ENCODE assay signal across 8 cellular contexts in genomic region chr5:171420429-171421231, GRCh38. TPM values are rescaled to one million over a fixed set of nuclear protein-coding genes. Genes with fewer than 3 reads are reported as not detected.
A peak's percentile ranks its signal among the peaks of the same experiment; 100 is the strongest.
DNase-seq lines count a peak whose midpoint lies in the region; ATAC-seq and TF ChIP-seq lines count a peak whose summit lies in the region.

No MANE protein-coding gene starts in this region.

- DNase-seq in CD8-positive, alpha-beta T cell: peak in 2 of 7 experiments; percentile 9 to 45
- DNase-seq in NCI-H2171 (lab: John Stamatoyannopoulos, UW): peak; percentile 11
- DNase-seq in dorsolateral prefrontal cortex: peak; percentile 50 to 88 (median 74)
- peak; percentile 14 to 64 for DNase-seq in lung microvascular endothelial cell (ENCODE audit: low read depth in 2 of 2)
- DNase-seq in suprapubic skin (ENCODE audit: low spot score in 2 of 2): peak in 1 of 2 donors; percentile 71
- DNase-seq in NCI-H1417 treated with DMSO at 0.1 percent for 48 hours (lab: John Stamatoyannopoulos, UW): no peak

- H3K36me3 ChIP-seq in CD8-positive, alpha-beta T cell (ENCODE audit: insufficient read depth, low read length): no peaks in the 10 kb centered on the region
- no peaks in the 10 kb centered on the region for H3K36me3 ChIP-seq in suprapubic skin

- peak overlapping the region; percentile 19 for H3K4me3 ChIP-seq in CD8-positive, alpha-beta T cell (ENCODE audit: low read depth, low read length)
- H3K4me3 ChIP-seq in dorsolateral prefrontal cortex (peak overlapping the region in 58 of 59 donors; percentile 12 to 67 (median 48)), suprapubic skin (peak overlapping the region; percentile 57)

- H3K36me3 Mint-ChIP-seq in CD8-positive, alpha-beta T cell: no peaks in the 10 kb centered on the region

- no peak overlapping the region for H3K27ac Mint-ChIP-seq in CD8-positive, alpha-beta T cell

- intact Hi-C loops in CD8-positive, alpha-beta T cell (cut with DNase I, micrococcal nuclease): no loop called here
- intact Hi-C loops in dorsolateral prefrontal cortex (cut with DNase I): loop anchor here in 1 of 2 donors (5.0 kb wide), 1 partner anchor 477 kb away; no protein-coding TSS in a partner anchor

- peaks cover 18% of the 10 kb centered on the region for H3K4me1 ChIP-seq in CD8-positive, alpha-beta T cell (ENCODE audit: insufficient read depth, low read length)
- peaks cover 31% of the 10 kb centered on the region for H3K4me1 ChIP-seq in suprapubic skin

- POLR2A ChIA-PET in CD8-positive, alpha-beta T cell (lab: Charles Lee): no interaction called here

- no peak for TF ChIP-seq CTCF in CD8-positive, alpha-beta T cell (IDR thresholded peaks at IDR 0.05)
- TF ChIP-seq CTCF in dorsolateral prefrontal cortex (IDR thresholded peaks at IDR 0.05 in 54 of 56, conservative IDR thresholded peaks at IDR 0.05 in 2 of 56; ENCODE audit: low read depth in 1 of 56, partially characterized antibody in 56 of 56) (no peak), suprapubic skin (IDR thresholded peaks at IDR 0.05) (no peak)

- no peak for TF ChIP-seq POLR2A in suprapubic skin (IDR thresholded peaks at IDR 0.05)

- 0% methylated on average over 33 of the region's 65 CpGs for WGBS in suprapubic skin

- CTCF ChIA-PET in CD8-positive, alpha-beta T cell (lab: Charles Lee): no interaction called here

- H3K9me3 ChIP-seq in CD8-positive, alpha-beta T cell (ENCODE audit: low read length): no peaks in the 10 kb centered on the region
- H3K9me3 ChIP-seq in suprapubic skin: no peaks in the 10 kb centered on the region

- peak overlapping the region; percentile 80 for H3K4me3 Mint-ChIP-seq in CD8-positive, alpha-beta T cell

- ATAC-seq in CD8-positive, alpha-beta T cell: no peak
- no peak for ATAC-seq in HG03045 (IDR thresholded peaks at IDR 0.05; ENCODE audit: unreplicated experiment)
- ATAC-seq in HG02588 (IDR thresholded peaks at IDR 0.05; ENCODE audit: unreplicated experiment): no peak

- H3K27me3 ChIP-seq in CD8-positive, alpha-beta T cell (ENCODE audit: insufficient read depth, low read length): peaks cover 11% of the 10 kb centered on the region
- H3K27me3 ChIP-seq in dorsolateral prefrontal cortex (peaks cover 0 to 16% (median 0%) of the 10 kb centered on the region in 45 donors), suprapubic skin (peaks cover 31% of the 10 kb centered on the region)

- H3K9me3 Mint-ChIP-seq in CD8-positive, alpha-beta T cell: no peaks in the 10 kb centered on the region

- no peak for TF ChIP-seq EP300 in suprapubic skin (IDR thresholded peaks at IDR 0.05)

- H3K4me1 Mint-ChIP-seq in CD8-positive, alpha-beta T cell (ENCODE audit: low read depth): peaks cover 9% of the 10 kb centered on the region

- H3K27ac ChIP-seq in CD8-positive, alpha-beta T cell (ENCODE audit: low read depth, low read length): no peak overlapping the region
- H3K27ac ChIP-seq in dorsolateral prefrontal cortex: peak overlapping the region in 17 of 59 donors; percentile 0 to 65 (median 35)
- H3K27ac ChIP-seq in suprapubic skin: no peak overlapping the region

- H3K27me3 Mint-ChIP-seq in CD8-positive, alpha-beta T cell (ENCODE audit: low read depth): peaks cover 33% of the 10 kb centered on the region

RNA-seq across cellular contexts. Expression of gene FGF18, which starts 1.2 kb away (rescaled TPM):
- under 1 TPM; 0.57 to 0.83 TPM for total RNA-seq in CD8-positive, alpha-beta T cell
- 1 to 10 TPM in 87 of 120 experiments, under 1 TPM in 33; 0.32 to 3.2 (median 1.3) TPM for total RNA-seq in dorsolateral prefrontal cortex
- total RNA-seq in lung microvascular endothelial cell: not detected in 2 replicates
- total RNA-seq in suprapubic skin: 1 to 10 TPM in 1 of 4 donors, under 1 TPM in 3; 0.32 to 3.2 (median 0.50) TPM

RNA-seq across cellular contexts. Expression of gene NPM1, which starts 33.0 kb away (rescaled TPM):
- 1,000 to 10,000 TPM; 1,297 to 1,299 TPM for total RNA-seq in CD8-positive, alpha-beta T cell
- total RNA-seq in dorsolateral prefrontal cortex: 100 to 1,000 TPM; 162 to 384 (median 296) TPM
- total RNA-seq in lung microvascular endothelial cell: 609 and 839 TPM in 2 replicates
- 100 to 1,000 TPM; 439 to 524 (median 469) TPM for total RNA-seq in suprapubic skin
